ENCODE assay signal across 1 cellular context in the genomic region with DNA sequence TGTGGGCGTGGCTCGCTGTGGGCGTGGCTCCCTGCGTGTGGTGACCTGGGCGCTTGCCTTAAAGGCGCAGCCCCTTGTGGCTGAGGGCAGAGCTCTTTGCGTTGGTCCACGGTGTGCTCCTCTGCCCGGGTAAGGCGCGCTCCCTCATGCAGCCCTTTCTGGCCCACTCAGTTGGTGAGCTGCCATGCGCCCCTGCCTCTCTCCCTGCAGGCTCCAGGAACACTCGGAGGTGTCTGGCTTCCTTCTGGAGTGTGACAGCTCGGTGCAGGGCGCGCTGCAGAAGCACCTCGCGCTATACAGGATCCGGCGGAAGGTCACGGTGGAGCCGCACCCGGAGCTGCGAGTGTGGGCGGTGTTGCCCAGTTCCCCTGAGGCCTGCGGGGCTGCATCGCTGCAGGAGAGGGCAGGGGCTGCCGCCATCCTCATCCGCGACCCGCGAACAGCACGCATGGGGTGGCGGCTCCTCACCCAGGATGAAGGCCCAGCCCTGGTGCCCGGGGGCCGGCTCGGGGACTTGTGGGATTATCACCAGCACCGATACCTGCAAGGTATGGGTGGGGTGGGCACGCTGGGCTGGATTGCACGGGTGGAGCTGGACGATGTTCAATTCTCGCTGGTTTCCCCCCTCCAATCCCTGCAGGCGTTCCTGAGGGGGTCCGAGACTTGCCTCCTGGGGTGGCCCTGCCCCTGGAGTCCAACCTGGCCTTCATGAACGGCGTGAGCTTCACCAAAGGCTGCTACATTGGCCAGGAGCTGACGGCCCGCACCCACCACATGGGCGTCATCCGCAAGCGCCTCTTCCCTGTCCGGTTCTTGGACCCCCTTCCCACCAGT.
TF ChIP-seq lines count a peak whose summit lies in the region.

No MANE protein-coding gene starts in this region.

TF ChIP-seq in K562, 482 proteins besides CTCF, POLR2A, EP300 and RAD21 (continued from another document and continues in another):
- TF ChIP-seq, protein P1, sequence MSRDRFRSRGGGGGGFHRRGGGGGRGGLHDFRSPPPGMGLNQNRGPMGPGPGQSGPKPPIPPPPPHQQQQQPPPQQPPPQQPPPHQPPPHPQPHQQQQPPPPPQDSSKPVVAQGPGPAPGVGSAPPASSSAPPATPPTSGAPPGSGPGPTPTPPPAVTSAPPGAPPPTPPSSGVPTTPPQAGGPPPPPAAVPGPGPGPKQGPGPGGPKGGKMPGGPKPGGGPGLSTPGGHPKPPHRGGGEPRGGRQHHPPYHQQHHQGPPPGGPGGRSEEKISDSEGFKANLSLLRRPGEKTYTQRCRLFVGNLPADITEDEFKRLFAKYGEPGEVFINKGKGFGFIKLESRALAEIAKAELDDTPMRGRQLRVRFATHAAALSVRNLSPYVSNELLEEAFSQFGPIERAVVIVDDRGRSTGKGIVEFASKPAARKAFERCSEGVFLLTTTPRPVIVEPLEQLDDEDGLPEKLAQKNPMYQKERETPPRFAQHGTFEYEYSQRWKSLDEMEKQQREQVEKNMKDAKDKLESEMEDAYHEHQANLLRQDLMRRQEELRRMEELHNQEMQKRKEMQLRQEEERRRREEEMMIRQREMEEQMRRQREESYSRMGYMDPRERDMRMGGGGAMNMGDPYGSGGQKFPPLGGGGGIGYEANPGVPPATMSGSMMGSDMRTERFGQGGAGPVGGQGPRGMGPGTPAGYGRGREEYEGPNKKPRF (IDR thresholded peaks at IDR 0.05; ENCODE audit: low read depth, low read length): no peak
- TF ChIP-seq, protein P2, sequence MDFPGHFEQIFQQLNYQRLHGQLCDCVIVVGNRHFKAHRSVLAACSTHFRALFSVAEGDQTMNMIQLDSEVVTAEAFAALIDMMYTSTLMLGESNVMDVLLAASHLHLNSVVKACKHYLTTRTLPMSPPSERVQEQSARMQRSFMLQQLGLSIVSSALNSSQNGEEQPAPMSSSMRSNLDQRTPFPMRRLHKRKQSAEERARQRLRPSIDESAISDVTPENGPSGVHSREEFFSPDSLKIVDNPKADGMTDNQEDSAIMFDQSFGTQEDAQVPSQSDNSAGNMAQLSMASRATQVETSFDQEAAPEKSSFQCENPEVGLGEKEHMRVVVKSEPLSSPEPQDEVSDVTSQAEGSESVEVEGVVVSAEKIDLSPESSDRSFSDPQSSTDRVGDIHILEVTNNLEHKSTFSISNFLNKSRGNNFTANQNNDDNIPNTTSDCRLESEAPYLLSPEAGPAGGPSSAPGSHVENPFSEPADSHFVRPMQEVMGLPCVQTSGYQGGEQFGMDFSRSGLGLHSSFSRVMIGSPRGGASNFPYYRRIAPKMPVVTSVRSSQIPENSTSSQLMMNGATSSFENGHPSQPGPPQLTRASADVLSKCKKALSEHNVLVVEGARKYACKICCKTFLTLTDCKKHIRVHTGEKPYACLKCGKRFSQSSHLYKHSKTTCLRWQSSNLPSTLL (IDR thresholded peaks at IDR 0.05): no peak
- no peak for TF ChIP-seq SPI1 (IDR thresholded peaks at IDR 0.05; ENCODE audit: borderline replicate concordance, low read depth, low read length)
- no peak for TF ChIP-seq DIDO1 (tag; IDR thresholded peaks at IDR 0.05; ENCODE audit: low read depth)
- no peak for TF ChIP-seq NFE2 (IDR thresholded peaks at IDR 0.05; ENCODE audit: low read depth)
- no peak for TF ChIP-seq NR2C2 (CRISPR knock-in tag; IDR thresholded peaks at IDR 0.05)
- TF ChIP-seq NR2C2 (tag; IDR thresholded peaks at IDR 0.05): no peak
- TF ChIP-seq PTTG1 (tag; IDR thresholded peaks at IDR 0.05; ENCODE audit: low read depth): no peak
- no peak for TF ChIP-seq ZNF507 (tag; conservative IDR thresholded peaks at IDR 0.05)
- TF ChIP-seq ZNF717 (CRISPR knock-in tag; IDR thresholded peaks at IDR 0.05): no peak
- TF ChIP-seq POLR3G (IDR thresholded peaks at IDR 0.05; ENCODE audit: extremely low read depth, insufficient read length, insufficient replicate concordance): no peak
- no peak for TF ChIP-seq ZNF551 (CRISPR knock-in tag; IDR thresholded peaks at IDR 0.05)
- TF ChIP-seq SLC30A9 (CRISPR knock-in tag; IDR thresholded peaks at IDR 0.05): no peak
- TF ChIP-seq, protein P3, sequence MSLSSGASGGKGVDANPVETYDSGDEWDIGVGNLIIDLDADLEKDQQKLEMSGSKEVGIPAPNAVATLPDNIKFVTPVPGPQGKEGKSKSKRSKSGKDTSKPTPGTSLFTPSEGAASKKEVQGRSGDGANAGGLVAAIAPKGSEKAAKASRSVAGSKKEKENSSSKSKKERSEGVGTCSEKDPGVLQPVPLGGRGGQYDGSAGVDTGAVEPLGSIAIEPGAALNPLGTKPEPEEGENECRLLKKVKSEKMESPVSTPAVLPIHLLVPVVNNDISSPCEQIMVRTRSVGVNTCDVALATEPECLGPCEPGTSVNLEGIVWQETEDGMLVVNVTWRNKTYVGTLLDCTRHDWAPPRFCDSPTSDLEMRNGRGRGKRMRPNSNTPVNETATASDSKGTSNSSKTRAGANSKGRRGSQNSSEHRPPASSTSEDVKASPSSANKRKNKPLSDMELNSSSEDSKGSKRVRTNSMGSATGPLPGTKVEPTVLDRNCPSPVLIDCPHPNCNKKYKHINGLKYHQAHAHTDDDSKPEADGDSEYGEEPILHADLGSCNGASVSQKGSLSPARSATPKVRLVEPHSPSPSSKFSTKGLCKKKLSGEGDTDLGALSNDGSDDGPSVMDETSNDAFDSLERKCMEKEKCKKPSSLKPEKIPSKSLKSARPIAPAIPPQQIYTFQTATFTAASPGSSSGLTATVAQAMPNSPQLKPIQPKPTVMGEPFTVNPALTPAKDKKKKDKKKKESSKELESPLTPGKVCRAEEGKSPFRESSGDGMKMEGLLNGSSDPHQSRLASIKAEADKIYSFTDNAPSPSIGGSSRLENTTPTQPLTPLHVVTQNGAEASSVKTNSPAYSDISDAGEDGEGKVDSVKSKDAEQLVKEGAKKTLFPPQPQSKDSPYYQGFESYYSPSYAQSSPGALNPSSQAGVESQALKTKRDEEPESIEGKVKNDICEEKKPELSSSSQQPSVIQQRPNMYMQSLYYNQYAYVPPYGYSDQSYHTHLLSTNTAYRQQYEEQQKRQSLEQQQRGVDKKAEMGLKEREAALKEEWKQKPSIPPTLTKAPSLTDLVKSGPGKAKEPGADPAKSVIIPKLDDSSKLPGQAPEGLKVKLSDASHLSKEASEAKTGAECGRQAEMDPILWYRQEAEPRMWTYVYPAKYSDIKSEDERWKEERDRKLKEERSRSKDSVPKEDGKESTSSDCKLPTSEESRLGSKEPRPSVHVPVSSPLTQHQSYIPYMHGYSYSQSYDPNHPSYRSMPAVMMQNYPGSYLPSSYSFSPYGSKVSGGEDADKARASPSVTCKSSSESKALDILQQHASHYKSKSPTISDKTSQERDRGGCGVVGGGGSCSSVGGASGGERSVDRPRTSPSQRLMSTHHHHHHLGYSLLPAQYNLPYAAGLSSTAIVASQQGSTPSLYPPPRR (CRISPR knock-in tag; IDR thresholded peaks at IDR 0.05; ENCODE audit: borderline replicate concordance): no peak
- TF ChIP-seq MYC (IDR thresholded peaks at IDR 0.05; ENCODE audit: low read depth, low read length): no peak; the same call in 1 of the 2 replicates
- TF ChIP-seq MYC (CRISPR knock-in tag; IDR thresholded peaks at IDR 0.05; ENCODE audit: borderline replicate concordance, low read depth): no peak
- no peak for TF ChIP-seq NR1H2 (CRISPR knock-in tag; IDR thresholded peaks at IDR 0.05)
- TF ChIP-seq, protein P4, sequence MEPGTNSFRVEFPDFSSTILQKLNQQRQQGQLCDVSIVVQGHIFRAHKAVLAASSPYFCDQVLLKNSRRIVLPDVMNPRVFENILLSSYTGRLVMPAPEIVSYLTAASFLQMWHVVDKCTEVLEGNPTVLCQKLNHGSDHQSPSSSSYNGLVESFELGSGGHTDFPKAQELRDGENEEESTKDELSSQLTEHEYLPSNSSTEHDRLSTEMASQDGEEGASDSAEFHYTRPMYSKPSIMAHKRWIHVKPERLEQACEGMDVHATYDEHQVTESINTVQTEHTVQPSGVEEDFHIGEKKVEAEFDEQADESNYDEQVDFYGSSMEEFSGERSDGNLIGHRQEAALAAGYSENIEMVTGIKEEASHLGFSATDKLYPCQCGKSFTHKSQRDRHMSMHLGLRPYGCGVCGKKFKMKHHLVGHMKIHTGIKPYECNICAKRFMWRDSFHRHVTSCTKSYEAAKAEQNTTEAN (CRISPR knock-in tag; IDR thresholded peaks at IDR 0.05): no peak
- TF ChIP-seq RBM14 (IDR thresholded peaks at IDR 0.05; ENCODE audit: borderline replicate concordance, insufficient read depth, low read depth, low read length): no peak
- TF ChIP-seq ZNF830 (CRISPR knock-in tag; IDR thresholded peaks at IDR 0.05): no peak
- no peak for TF ChIP-seq PTBP1 (IDR thresholded peaks at IDR 0.05; ENCODE audit: low read depth, low read length)
- TF ChIP-seq EWSR1 (IDR thresholded peaks at IDR 0.05; ENCODE audit: borderline replicate concordance, low read depth, partially characterized antibody): no peak
- peak; percentile 20 for TF ChIP-seq HNRNPLL (IDR thresholded peaks at IDR 0.05; ENCODE audit: low read depth, low read length, poor library complexity, severe bottlenecking)
- TF ChIP-seq, protein P5, sequence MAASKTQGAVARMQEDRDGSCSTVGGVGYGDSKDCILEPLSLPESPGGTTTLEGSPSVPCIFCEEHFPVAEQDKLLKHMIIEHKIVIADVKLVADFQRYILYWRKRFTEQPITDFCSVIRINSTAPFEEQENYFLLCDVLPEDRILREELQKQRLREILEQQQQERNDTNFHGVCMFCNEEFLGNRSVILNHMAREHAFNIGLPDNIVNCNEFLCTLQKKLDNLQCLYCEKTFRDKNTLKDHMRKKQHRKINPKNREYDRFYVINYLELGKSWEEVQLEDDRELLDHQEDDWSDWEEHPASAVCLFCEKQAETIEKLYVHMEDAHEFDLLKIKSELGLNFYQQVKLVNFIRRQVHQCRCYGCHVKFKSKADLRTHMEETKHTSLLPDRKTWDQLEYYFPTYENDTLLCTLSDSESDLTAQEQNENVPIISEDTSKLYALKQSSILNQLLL (CRISPR knock-in tag; IDR thresholded peaks at IDR 0.05; ENCODE audit: borderline replicate concordance): no peak
- TF ChIP-seq TOE1 (IDR thresholded peaks at IDR 0.05; ENCODE audit: borderline replicate concordance): peak; percentile 49; the same call in 1 of the 2 replicates
- no peak for TF ChIP-seq TOE1 (CRISPR knock-in tag; IDR thresholded peaks at IDR 0.05; ENCODE audit: borderline replicate concordance, low read depth)
- TF ChIP-seq, protein P6, sequence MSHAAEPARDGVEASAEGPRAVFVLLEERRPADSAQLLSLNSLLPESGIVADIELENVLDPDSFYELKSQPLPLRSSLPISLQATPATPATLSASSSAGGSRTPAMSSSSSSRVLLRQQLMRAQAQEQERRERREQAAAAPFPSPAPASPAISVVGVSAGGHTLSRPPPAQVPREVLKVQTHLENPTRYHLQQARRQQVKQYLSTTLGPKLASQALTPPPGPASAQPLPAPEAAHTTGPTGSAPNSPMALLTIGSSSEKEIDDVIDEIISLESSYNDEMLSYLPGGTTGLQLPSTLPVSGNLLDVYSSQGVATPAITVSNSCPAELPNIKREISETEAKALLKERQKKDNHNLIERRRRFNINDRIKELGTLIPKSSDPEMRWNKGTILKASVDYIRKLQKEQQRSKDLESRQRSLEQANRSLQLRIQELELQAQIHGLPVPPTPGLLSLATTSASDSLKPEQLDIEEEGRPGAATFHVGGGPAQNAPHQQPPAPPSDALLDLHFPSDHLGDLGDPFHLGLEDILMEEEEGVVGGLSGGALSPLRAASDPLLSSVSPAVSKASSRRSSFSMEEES (CRISPR knock-in tag; IDR thresholded peaks at IDR 0.05): no peak
- no peak for TF ChIP-seq ETV5 (CRISPR knock-in tag; IDR thresholded peaks at IDR 0.05; ENCODE audit: low read depth)
- TF ChIP-seq, protein P7, sequence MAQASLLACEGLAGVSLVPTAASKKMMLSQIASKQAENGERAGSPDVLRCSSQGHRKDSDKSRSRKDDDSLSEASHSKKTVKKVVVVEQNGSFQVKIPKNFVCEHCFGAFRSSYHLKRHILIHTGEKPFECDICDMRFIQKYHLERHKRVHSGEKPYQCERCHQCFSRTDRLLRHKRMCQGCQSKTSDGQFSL (CRISPR knock-in tag; IDR thresholded peaks at IDR 0.05): 0 out of 2 replicates have a peak, but pooled peaks have one; percentile 10
- TF ChIP-seq, protein P7 (tag; IDR thresholded peaks at IDR 0.05): no peak
- TF ChIP-seq IRF2 (CRISPR knock-in tag; IDR thresholded peaks at IDR 0.05): no peak
- TF ChIP-seq, protein P8, sequence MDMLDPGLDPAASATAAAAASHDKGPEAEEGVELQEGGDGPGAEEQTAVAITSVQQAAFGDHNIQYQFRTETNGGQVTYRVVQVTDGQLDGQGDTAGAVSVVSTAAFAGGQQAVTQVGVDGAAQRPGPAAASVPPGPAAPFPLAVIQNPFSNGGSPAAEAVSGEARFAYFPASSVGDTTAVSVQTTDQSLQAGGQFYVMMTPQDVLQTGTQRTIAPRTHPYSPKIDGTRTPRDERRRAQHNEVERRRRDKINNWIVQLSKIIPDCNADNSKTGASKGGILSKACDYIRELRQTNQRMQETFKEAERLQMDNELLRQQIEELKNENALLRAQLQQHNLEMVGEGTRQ (CRISPR knock-in tag; IDR thresholded peaks at IDR 0.05): no peak
- TF ChIP-seq, protein P9, sequence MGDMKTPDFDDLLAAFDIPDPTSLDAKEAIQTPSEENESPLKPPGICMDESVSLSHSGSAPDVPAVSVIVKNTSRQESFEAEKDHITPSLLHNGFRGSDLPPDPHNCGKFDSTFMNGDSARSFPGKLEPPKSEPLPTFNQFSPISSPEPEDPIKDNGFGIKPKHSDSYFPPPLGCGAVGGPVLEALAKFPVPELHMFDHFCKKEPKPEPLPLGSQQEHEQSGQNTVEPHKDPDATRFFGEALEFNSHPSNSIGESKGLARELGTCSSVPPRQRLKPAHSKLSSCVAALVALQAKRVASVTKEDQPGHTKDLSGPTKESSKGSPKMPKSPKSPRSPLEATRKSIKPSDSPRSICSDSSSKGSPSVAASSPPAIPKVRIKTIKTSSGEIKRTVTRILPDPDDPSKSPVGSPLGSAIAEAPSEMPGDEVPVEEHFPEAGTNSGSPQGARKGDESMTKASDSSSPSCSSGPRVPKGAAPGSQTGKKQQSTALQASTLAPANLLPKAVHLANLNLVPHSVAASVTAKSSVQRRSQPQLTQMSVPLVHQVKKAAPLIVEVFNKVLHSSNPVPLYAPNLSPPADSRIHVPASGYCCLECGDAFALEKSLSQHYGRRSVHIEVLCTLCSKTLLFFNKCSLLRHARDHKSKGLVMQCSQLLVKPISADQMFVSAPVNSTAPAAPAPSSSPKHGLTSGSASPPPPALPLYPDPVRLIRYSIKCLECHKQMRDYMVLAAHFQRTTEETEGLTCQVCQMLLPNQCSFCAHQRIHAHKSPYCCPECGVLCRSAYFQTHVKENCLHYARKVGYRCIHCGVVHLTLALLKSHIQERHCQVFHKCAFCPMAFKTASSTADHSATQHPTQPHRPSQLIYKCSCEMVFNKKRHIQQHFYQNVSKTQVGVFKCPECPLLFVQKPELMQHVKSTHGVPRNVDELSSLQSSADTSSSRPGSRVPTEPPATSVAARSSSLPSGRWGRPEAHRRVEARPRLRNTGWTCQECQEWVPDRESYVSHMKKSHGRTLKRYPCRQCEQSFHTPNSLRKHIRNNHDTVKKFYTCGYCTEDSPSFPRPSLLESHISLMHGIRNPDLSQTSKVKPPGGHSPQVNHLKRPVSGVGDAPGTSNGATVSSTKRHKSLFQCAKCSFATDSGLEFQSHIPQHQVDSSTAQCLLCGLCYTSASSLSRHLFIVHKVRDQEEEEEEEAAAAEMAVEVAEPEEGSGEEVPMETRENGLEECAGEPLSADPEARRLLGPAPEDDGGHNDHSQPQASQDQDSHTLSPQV (IDR thresholded peaks at IDR 0.05): no peak
- TF ChIP-seq CXXC5 (CRISPR knock-in tag; IDR thresholded peaks at IDR 0.05): peak; percentile 59
- TF ChIP-seq C11orf30 (IDR thresholded peaks at IDR 0.05; ENCODE audit: low read depth): no peak
- no peak for TF ChIP-seq SIN3A (IDR thresholded peaks at IDR 0.05; ENCODE audit: borderline replicate concordance in 2 of 2, control insufficient read depth in 1 of 2, low read depth in 2 of 2, low read length in 2 of 2)
- TF ChIP-seq TRIM28 (IDR thresholded peaks at IDR 0.05): no peak
- no peak for TF ChIP-seq COPS2 (conservative IDR thresholded peaks at IDR 0.05)
- TF ChIP-seq KAT2B (IDR thresholded peaks at IDR 0.05; ENCODE audit: low read depth, low read length): no peak
